Comparison of ENCODE assay signal across 13 cellular contexts in the genomic region with DNA sequence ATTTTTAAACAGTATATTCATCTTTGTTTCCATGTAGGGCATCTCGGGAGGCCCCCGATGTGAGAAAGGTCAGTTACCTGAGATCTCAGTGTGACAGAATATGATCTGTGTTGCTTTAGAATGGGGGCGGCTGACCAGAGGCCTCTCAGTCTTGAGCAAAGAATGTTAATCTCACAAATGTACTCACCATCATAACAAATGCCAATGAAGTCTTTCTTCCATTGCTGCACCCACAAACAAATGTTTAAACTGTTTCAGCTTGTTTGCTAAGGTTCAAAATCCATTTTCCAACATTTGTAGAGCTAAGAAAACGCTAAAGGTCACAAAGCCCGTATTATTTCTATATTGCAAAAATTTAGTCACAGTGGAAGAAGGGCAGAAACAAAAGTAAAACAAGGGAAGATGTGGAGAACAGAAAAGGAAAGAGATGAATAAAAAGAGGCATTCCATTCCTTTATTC. TPM values are rescaled to one million over a fixed set of nuclear protein-coding genes. Genes with fewer than 3 reads are reported as not detected.
DNase-seq lines count a peak whose midpoint lies in the region; ATAC-seq, FAIRE-seq and TF ChIP-seq lines count a peak whose summit lies in the region.
"Had no signal": no experiment of that assay in that cellular context is flagged by ENCODE, and none has a peak within 500 bp of the region (broad histone marks: within the 10 kb centered on the region; RNA-seq: fewer than 3 reads in every experiment).

No MANE protein-coding gene starts in this region.

- H3K4me1 ChIP-seq in A549, result peaks cover 59% of the 10 kb centered on the region
- H3K4me1 ChIP-seq in GM23248 (ENCODE audit: insufficient read depth), result peaks cover 37% of the 10 kb centered on the region
- peaks cover 36% of the 10 kb centered on the region for H3K4me1 ChIP-seq in RWPE2 (ENCODE audit: insufficient read depth, poor library complexity, severe bottlenecking)
- peaks cover 8 to 38% (median 25%) of the 10 kb centered on the region in 4 donors for H3K4me1 ChIP-seq in liver (ENCODE audit: control insufficient read depth in 4 of 4, insufficient read depth in 4 of 4, low read length in 3 of 4)

- no peak overlapping the region for H3K9ac ChIP-seq in GM23248
- no peak overlapping the region for H3K9ac ChIP-seq in liver (ENCODE audit: low read depth in 1 of 2, low read length in 2 of 2)

- H3F3A ChIP-seq in GM23248 (ENCODE audit: insufficient read depth), result peaks cover 29% of the 10 kb centered on the region

- H2AFZ ChIP-seq in GM23248, result no peak overlapping the region; the same call in 1 of the 2 replicates

- H3K4me3 ChIP-seq in A549, result no peak overlapping the region
- H3K4me3 ChIP-seq in GM23248, result 0 out of 2 replicates have a peak overlapping the region, but pooled peaks have one; percentile 15
- H3K4me3 ChIP-seq in RWPE2 (ENCODE audit: severe bottlenecking), result no peak overlapping the region
- no peak overlapping the region for H3K4me3 ChIP-seq in liver (ENCODE audit: low read depth in 1 of 3, low read length in 3 of 3)

- no peak for TF ChIP-seq EP300 in A549 (IDR thresholded peaks at IDR 0.05)

- H3K9me2 ChIP-seq in GM23248 (ENCODE audit: insufficient read depth), result no peaks in the 10 kb centered on the region

- TF ChIP-seq POLR2A in A549 (IDR thresholded peaks at IDR 0.05; ENCODE audit: low read length), result no peak

- POLR2A ChIA-PET in A549 (lab: Yijun Ruan, JAX), result no interaction called here

- no peak for FAIRE-seq in A549 (lab: Jason Lieb, UNC)

- H3K9me3 ChIP-seq in A549, result no peaks in the 10 kb centered on the region
- H3K9me3 ChIP-seq in GM23248 (ENCODE audit: low read depth), result no peaks in the 10 kb centered on the region
- H3K9me3 ChIP-seq in RWPE2 (ENCODE audit: severe bottlenecking), result no peaks in the 10 kb centered on the region
- no peaks in the 10 kb centered on the region for H3K9me3 ChIP-seq in liver (ENCODE audit: control insufficient read depth in 4 of 4, low read length in 3 of 4)

- CTCF ChIA-PET in A549 (lab: Yijun Ruan, JAX), result interaction anchor here (1.4 to 1.9 kb wide), 9 partner anchors 9 to 61 kb away, joined by 4 to 8 read pairs (median 6); a partner anchor contains a TSS

- no peaks in the 10 kb centered on the region for H4K20me1 ChIP-seq in GM23248 (ENCODE audit: insufficient read depth)

- H3K27me3 ChIP-seq in GM23248 (replicated peaks; ENCODE audit: insufficient read depth) (0 out of 2 replicates have a peak, but pooled peaks cover 5% of the 10 kb centered on the region), RWPE2 (ENCODE audit: insufficient read depth, poor library complexity, severe bottlenecking) (no peaks in the 10 kb centered on the region), liver (ENCODE audit: control insufficient read depth in 4 of 4, insufficient read depth in 4 of 4, low read length in 3 of 4) (no peaks in the 10 kb centered on the region)

- no peaks in the 10 kb centered on the region for H3K79me2 ChIP-seq in GM23248 (ENCODE audit: insufficient read depth)

- H3K27ac ChIP-seq in A549 (peak overlapping the region; percentile 29 to 45; a peak in 5 of 6 replicates), GM23248 (no peak overlapping the region), RWPE2 (ENCODE audit: poor library complexity, severe bottlenecking) (peak overlapping the region; percentile 21), liver (ENCODE audit: low read depth in 1 of 2, low read length in 2 of 2) (no peak overlapping the region)

- 8% methylated on average over 5 of the region's 5 CpGs for WGBS in A549 (ENCODE audit: missing lambda C conversion rate)
- WGBS in GM23248 (ENCODE audit: low coverage in 1 of 2, low lambda C conversion rate in 2 of 2, missing lambda C conversion rate in 2 of 2), 2 experiments, result 76 to 81% methylated on average over 5 of the region's 5 CpGs
- 22% methylated on average over 5 of the region's 5 CpGs for WGBS in liver

- H3K36me3 ChIP-seq in GM23248 (ENCODE audit: low read depth), result no peaks in the 10 kb centered on the region
- no peaks in the 10 kb centered on the region for H3K36me3 ChIP-seq in RWPE2 (ENCODE audit: low read depth)
- no peaks in the 10 kb centered on the region for H3K36me3 ChIP-seq in liver (ENCODE audit: control insufficient read depth in 4 of 4, insufficient read depth in 3 of 4, low read depth in 1 of 4, low read length in 3 of 4)

- TF ChIP-seq CTCF in A549 (IDR thresholded peaks at IDR 0.05), result no peak
- no peak for TF ChIP-seq CTCF in RWPE2 (IDR thresholded peaks at IDR 0.05; ENCODE audit: poor library complexity, severe bottlenecking)
- TF ChIP-seq CTCF in liver (IDR thresholded peaks at IDR 0.05; ENCODE audit: low read depth, low read length, missing input control), result no peak

- in situ Hi-C loops in GM23248 (cut with MboI), result no loop called here

- TF ChIP-seq RAD21 in A549 (conservative IDR thresholded peaks at IDR 0.05 in 1 of 2, IDR thresholded peaks at IDR 0.05 in 1 of 2) (no peak), liver (IDR thresholded peaks at IDR 0.05) (peak in 1 of 2 donors; percentile 25)

- H3K4me2 ChIP-seq in A549 (peak overlapping the region; percentile 54), GM23248 (ENCODE audit: unreplicated experiment) (peak overlapping the region; percentile 57)

- ATAC-seq in A549 (peak in 1 of 2 experiments; percentile 8; a peak in 2 of 6 replicates), RWPE2 (ENCODE audit: low read depth) (no peak; the same call in 1 of the 3 replicates), GM19467 (IDR thresholded peaks at IDR 0.05; ENCODE audit: unreplicated experiment) (no peak), GM18868 (IDR thresholded peaks at IDR 0.05; ENCODE audit: unreplicated experiment) (no peak)

- peak in 1 of 2 experiments; percentile 29 for DNase-seq in A549 (ENCODE audit: low read depth in 1 of 2, low spot score in 1 of 2)
- DNase-seq in GM23248, result no peak
- no peak for DNase-seq in RWPE2 (ENCODE audit: low spot score)
- DNase-seq in NCI-H2107 treated with DMSO at 0.1 percent for 48 hours (lab: John Stamatoyannopoulos, UW; ENCODE audit: unreplicated experiment), result no peak
- no peak for DNase-seq in middle frontal gyrus (ENCODE audit: extremely low spot score, low spot score)
- DNase-seq: CD8-positive, alpha-beta memory T cell; DMS53; GF-D8 had no signal

TF ChIP-seq in A549, 52 proteins besides CTCF, POLR2A, EP300 and RAD21:
- TF ChIP-seq HDAC2 (IDR thresholded peaks at IDR 0.05), result no peak
- TF ChIP-seq ZFP36 (IDR thresholded peaks at IDR 0.05; ENCODE audit: borderline replicate concordance, partially characterized antibody), result no peak
- TF ChIP-seq EHF (CRISPR knock-in tag; IDR thresholded peaks at IDR 0.05), result no peak

TF ChIP-seq in liver, 16 proteins besides CTCF, POLR2A, EP300 and RAD21 (continues in another document):
- peak; percentile 77 for TF ChIP-seq YY1 (IDR thresholded peaks at IDR 0.05)
- TF ChIP-seq, protein P1, sequence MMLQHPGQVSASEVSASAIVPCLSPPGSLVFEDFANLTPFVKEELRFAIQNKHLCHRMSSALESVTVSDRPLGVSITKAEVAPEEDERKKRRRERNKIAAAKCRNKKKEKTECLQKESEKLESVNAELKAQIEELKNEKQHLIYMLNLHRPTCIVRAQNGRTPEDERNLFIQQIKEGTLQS (IDR thresholded peaks at IDR 0.05), result no peak
- peak; percentile 57 for TF ChIP-seq SP1 (IDR thresholded peaks at IDR 0.05)
- TF ChIP-seq HNF4A (conservative IDR thresholded peaks at IDR 0.05), result peak; percentile 79 to 80
- no peak for TF ChIP-seq TAF1 (conservative IDR thresholded peaks at IDR 0.05)
- no peak for TF ChIP-seq EGR1 (IDR thresholded peaks at IDR 0.05; ENCODE audit: low read depth in 2 of 2)
- no peak for TF ChIP-seq HNF4G (IDR thresholded peaks at IDR 0.05)
- no peak for TF ChIP-seq GABPA (IDR thresholded peaks at IDR 0.05 in 1 of 2, conservative IDR thresholded peaks at IDR 0.05 in 1 of 2)
- TF ChIP-seq RXRA (IDR thresholded peaks at IDR 0.05), result peak; percentile 55 to 59
- TF ChIP-seq, protein P2, sequence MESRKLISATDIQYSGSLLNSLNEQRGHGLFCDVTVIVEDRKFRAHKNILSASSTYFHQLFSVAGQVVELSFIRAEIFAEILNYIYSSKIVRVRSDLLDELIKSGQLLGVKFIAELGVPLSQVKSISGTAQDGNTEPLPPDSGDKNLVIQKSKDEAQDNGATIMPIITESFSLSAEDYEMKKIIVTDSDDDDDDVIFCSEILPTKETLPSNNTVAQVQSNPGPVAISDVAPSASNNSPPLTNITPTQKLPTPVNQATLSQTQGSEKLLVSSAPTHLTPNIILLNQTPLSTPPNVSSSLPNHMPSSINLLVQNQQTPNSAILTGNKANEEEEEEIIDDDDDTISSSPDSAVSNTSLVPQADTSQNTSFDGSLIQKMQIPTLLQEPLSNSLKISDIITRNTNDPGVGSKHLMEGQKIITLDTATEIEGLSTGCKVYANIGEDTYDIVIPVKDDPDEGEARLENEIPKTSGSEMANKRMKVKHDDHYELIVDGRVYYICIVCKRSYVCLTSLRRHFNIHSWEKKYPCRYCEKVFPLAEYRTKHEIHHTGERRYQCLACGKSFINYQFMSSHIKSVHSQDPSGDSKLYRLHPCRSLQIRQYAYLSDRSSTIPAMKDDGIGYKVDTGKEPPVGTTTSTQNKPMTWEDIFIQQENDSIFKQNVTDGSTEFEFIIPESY (IDR thresholded peaks at IDR 0.05), result peak; percentile 36
- peak in 1 of 2 donors; percentile 45 for TF ChIP-seq JUND (IDR thresholded peaks at IDR 0.05)
- no peak for TF ChIP-seq NR2F2 (IDR thresholded peaks at IDR 0.05)

RNA-seq across cellular contexts. Expression of a gene that starts 31.8 kb away (rescaled TPM):
- polyA plus RNA-seq in A549 (2011; rRNA removed) (12.1 and 15.5 TPM in 2 replicates), A549 (2017; fragmentation: RNase III; extraction: RNeasy Plus Mini Kit Qiagen cat#74134 plus additional on column Dnase treatment) (10.6 to 12.4 TPM (median 11.4 TPM) in 3 replicates), GM23248 (2016; fragmentation: Nextera tagmentation; extraction: Ambion mirVana) (0.29 and 0.42 TPM in 2 replicates), liver (10 to 100 TPM in 1 of 2 donors, 1 to 10 TPM in 1; 7.1 to 16.5 TPM)
- 3.5 and 4.5 TPM in 2 replicates for polyA plus RNA-seq in A549 (2012; cell fraction: cytosol; rRNA removed)
- 1.9 and 3.0 TPM in 2 replicates for polyA plus RNA-seq in A549 (2012; cell fraction: nucleus; rRNA removed)
- polyA minus RNA-seq in A549 (2011; rRNA and poly(A)+ RNA removed), result 7.1 and 7.2 TPM in 2 replicates
- total RNA-seq in GM23248 (2014; rRNA removed; shearing (Covaris generic)), result 0.32 and 0.76 TPM in 2 replicates
- total RNA-seq in liver, result 10 to 100 TPM; 27.8 to 28.5 TPM
- total RNA-seq: CD8-positive, alpha-beta memory T cell; HT-29 had no signal
- polyA plus RNA-seq: CD14-positive monocyte; CD8-positive, alpha-beta memory T cell had no signal

Comparison
In these comparisons a context has a peak if more than half of its experiments do, and no peak if none do; other contexts are left out.
1. H3K27ac ChIP-seq: peak in A549 (2 of 2) and RWPE2 (single experiment); none in GM23248 (single experiment) and liver (0 of 2).